ENCODE assay signal across 1 cellular context in the genomic region with DNA sequence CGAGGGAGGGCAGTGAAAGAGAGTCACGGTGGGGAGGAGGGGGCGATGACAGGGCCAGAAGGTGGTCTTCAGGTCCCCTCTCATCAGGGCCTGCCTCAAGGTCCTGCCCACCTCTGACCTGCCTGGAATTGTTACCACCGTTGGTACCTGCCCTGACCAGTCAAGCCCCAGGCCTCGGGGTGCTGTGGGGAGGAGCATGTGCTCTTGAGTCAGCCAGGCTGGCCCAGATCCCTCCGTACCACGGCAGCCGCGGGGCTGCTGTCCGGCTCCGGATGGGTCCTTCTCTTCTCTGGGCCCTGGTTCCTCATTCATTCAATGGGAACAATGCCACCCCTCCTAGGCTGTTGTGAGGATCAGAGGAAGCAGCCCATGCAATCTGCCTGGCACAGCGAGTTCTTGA.
TF ChIP-seq lines count a peak whose summit lies in the region.

No MANE protein-coding gene starts in this region.

TF ChIP-seq in GM23338, 12 proteins besides CTCF, POLR2A, EP300 and RAD21 (continued from another document):
- TF ChIP-seq, protein P1, sequence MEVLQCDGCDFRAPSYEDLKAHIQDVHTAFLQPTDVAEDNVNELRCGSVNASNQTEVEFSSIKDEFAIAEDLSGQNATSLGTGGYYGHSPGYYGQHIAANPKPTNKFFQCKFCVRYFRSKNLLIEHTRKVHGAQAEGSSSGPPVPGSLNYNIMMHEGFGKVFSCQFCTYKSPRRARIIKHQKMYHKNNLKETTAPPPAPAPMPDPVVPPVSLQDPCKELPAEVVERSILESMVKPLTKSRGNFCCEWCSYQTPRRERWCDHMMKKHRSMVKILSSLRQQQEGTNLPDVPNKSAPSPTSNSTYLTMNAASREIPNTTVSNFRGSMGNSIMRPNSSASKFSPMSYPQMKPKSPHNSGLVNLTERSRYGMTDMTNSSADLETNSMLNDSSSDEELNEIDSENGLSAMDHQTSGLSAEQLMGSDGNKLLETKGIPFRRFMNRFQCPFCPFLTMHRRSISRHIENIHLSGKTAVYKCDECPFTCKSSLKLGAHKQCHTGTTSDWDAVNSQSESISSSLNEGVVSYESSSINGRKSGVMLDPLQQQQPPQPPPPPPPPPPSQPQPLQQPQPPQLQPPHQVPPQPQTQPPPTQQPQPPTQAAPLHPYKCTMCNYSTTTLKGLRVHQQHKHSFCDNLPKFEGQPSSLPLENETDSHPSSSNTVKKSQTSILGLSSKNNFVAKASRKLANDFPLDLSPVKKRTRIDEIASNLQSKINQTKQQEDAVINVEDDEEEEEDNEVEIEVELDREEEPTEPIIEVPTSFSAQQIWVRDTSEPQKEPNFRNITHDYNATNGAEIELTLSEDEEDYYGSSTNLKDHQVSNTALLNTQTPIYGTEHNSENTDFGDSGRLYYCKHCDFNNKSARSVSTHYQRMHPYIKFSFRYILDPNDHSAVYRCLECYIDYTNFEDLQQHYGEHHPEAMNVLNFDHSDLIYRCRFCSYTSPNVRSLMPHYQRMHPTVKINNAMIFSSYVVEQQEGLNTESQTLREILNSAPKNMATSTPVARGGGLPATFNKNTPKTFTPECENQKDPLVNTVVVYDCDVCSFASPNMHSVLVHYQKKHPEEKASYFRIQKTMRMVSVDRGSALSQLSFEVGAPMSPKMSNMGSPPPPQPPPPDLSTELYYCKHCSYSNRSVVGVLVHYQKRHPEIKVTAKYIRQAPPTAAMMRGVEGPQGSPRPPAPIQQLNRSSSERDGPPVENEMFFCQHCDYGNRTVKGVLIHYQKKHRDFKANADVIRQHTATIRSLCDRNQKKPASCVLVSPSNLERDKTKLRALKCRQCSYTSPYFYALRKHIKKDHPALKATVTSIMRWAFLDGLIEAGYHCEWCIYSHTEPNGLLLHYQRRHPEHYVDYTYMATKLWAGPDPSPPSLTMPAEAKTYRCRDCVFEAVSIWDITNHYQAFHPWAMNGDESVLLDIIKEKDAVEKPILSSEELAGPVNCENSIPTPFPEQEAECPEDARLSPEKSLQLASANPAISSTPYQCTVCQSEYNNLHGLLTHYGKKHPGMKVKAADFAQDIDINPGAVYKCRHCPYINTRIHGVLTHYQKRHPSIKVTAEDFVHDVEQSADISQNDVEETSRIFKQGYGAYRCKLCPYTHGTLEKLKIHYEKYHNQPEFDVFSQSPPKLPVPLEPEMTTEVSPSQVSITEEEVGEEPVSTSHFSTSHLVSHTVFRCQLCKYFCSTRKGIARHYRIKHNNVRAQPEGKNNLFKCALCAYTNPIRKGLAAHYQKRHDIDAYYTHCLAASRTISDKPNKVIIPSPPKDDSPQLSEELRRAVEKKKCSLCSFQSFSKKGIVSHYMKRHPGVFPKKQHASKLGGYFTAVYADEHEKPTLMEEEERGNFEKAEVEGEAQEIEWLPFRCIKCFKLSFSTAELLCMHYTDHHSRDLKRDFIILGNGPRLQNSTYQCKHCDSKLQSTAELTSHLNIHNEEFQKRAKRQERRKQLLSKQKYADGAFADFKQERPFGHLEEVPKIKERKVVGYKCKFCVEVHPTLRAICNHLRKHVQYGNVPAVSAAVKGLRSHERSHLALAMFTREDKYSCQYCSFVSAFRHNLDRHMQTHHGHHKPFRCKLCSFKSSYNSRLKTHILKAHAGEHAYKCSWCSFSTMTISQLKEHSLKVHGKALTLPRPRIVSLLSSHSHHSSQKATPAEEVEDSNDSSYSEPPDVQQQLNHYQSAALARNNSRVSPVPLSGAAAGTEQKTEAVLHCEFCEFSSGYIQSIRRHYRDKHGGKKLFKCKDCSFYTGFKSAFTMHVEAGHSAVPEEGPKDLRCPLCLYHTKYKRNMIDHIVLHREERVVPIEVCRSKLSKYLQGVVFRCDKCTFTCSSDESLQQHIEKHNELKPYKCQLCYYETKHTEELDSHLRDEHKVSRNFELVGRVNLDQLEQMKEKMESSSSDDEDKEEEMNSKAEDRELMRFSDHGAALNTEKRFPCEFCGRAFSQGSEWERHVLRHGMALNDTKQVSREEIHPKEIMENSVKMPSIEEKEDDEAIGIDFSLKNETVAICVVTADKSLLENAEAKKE (CRISPR knock-in tag; IDR thresholded peaks at IDR 0.05): no peak
- TF ChIP-seq ZNF331 (CRISPR knock-in tag; IDR thresholded peaks at IDR 0.05; ENCODE audit: low read depth): no peak
- TF ChIP-seq, protein P2, sequence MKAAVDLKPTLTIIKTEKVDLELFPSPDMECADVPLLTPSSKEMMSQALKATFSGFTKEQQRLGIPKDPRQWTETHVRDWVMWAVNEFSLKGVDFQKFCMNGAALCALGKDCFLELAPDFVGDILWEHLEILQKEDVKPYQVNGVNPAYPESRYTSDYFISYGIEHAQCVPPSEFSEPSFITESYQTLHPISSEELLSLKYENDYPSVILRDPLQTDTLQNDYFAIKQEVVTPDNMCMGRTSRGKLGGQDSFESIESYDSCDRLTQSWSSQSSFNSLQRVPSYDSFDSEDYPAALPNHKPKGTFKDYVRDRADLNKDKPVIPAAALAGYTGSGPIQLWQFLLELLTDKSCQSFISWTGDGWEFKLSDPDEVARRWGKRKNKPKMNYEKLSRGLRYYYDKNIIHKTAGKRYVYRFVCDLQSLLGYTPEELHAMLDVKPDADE (IDR thresholded peaks at IDR 0.05): no peak
- TF ChIP-seq STAT1 (IDR thresholded peaks at IDR 0.05; ENCODE audit: unreplicated experiment): no peak
- no peak for TF ChIP-seq NANOG (IDR thresholded peaks at IDR 0.05; ENCODE audit: borderline replicate concordance)
- TF ChIP-seq, protein P3, sequence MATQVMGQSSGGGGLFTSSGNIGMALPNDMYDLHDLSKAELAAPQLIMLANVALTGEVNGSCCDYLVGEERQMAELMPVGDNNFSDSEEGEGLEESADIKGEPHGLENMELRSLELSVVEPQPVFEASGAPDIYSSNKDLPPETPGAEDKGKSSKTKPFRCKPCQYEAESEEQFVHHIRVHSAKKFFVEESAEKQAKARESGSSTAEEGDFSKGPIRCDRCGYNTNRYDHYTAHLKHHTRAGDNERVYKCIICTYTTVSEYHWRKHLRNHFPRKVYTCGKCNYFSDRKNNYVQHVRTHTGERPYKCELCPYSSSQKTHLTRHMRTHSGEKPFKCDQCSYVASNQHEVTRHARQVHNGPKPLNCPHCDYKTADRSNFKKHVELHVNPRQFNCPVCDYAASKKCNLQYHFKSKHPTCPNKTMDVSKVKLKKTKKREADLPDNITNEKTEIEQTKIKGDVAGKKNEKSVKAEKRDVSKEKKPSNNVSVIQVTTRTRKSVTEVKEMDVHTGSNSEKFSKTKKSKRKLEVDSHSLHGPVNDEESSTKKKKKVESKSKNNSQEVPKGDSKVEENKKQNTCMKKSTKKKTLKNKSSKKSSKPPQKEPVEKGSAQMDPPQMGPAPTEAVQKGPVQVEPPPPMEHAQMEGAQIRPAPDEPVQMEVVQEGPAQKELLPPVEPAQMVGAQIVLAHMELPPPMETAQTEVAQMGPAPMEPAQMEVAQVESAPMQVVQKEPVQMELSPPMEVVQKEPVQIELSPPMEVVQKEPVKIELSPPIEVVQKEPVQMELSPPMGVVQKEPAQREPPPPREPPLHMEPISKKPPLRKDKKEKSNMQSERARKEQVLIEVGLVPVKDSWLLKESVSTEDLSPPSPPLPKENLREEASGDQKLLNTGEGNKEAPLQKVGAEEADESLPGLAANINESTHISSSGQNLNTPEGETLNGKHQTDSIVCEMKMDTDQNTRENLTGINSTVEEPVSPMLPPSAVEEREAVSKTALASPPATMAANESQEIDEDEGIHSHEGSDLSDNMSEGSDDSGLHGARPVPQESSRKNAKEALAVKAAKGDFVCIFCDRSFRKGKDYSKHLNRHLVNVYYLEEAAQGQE (IDR thresholded peaks at IDR 0.05; ENCODE audit: unreplicated experiment): no peak
- TF ChIP-seq ZNF114 (CRISPR knock-in tag; IDR thresholded peaks at IDR 0.05): no peak
- TF ChIP-seq JUNB (IDR thresholded peaks at IDR 0.05; ENCODE audit: unreplicated experiment): no peak
